ENCODE assay signal across 3 cellular contexts in the genomic region with DNA sequence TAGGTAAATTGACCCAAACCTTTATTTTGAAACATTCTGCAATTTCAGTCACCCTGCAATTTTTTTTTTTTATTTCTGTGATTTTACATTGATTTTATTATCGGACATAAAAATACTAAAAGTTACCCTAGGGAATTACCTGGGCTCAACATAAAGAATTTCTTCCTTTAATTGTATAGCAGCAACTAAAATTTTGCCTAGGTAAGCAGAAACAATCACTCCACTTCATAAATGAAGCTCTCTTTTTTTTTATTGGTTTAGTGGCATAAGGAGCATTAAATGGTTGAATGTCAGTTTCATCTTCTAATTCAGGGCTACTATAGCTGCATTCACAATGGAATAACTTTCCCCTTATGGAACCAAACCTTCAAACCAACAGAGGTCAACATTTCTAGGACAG.
TF ChIP-seq lines count a peak whose summit lies in the region.

No MANE protein-coding gene starts in this region.

TF ChIP-seq in A549, 52 proteins besides CTCF, POLR2A, EP300 and RAD21:
- TF ChIP-seq NFE2L2 (conservative IDR thresholded peaks at IDR 0.05; ENCODE audit: low read length) (no peak), MAFK (IDR thresholded peaks at IDR 0.05; ENCODE audit: partially characterized antibody) (peak; percentile 77), EHMT2 (IDR thresholded peaks at IDR 0.05; ENCODE audit: low read depth) (no peak), HOXB13 (CRISPR knock-in tag; IDR thresholded peaks at IDR 0.05; ENCODE audit: low read depth) (no peak), TP53 (CRISPR knock-in tag; IDR thresholded peaks at IDR 0.05) (no peak)

TF ChIP-seq in IMR-90, 13 proteins besides CTCF, POLR2A, EP300 and RAD21:
- TF ChIP-seq MAFK (IDR thresholded peaks at IDR 0.05; ENCODE audit: low read depth, low read length) = peak; percentile 89
- TF ChIP-seq RCOR1 (IDR thresholded peaks at IDR 0.05; ENCODE audit: insufficient replicate concordance, low read length) = no peak

TF ChIP-seq in H1, 55 proteins besides CTCF, POLR2A, EP300 and RAD21:
- TF ChIP-seq MAFK (IDR thresholded peaks at IDR 0.05; ENCODE audit: low read depth, low read length) (peak; percentile 28; the same call in 1 of the 2 replicates), SAP30 (IDR thresholded peaks at IDR 0.05; ENCODE audit: insufficient read depth, insufficient replicate concordance, low read length) (no peak), TBP (IDR thresholded peaks at IDR 0.05; ENCODE audit: low read depth, low read length) (no peak), EZH2 (IDR thresholded peaks at IDR 0.05; ENCODE audit: low read depth, low read length, severe bottlenecking) (no peak), KDM1A (IDR thresholded peaks at IDR 0.05; ENCODE audit: borderline replicate concordance, low read length) (no peak)
TF ChIP-seq in H1: peak in this region for 1.
